ENCODE assay signal across 8 cellular contexts in the genomic region with DNA sequence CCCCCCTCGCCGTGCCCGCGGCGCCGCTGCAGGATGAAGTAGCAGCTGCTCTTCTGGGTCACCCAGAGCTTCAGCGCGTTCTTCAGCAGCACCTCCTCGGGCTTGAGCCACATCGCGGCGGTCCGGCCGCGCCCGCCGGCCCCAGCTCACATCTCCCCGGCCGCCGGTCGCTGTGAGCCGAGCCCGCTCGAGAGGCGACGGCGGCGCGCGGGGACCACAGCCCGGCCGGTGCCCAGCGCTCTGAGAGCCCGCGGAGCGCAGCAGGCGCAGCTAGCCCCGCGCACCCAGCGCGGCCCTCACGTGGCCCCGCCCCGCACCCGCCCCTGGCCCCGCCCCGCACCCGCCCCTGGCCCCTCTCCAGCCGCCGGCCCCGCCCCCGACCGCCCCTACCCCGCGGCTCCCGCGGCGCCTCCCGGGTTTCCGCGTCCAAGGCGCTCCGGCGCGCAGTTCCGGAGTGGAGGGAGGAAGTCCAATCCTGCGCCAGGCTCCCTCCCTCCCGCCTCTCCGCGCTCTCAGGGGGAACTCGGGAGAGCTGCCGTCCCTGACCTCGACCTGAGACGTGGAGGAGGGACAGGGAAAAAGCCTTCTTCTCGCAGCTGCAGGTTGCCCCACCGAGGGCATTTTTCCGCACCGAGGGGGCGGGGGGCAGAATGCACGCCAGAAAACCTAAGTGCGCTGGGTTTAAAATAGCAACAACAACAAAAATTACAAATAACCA. TPM values are rescaled to one million over a fixed set of nuclear protein-coding genes. Genes with fewer than 3 reads are reported as not detected.
A peak's percentile ranks its signal among the peaks of the same experiment; 100 is the strongest.
DNase-seq lines count a peak whose midpoint lies in the region; ATAC-seq, FAIRE-seq and TF ChIP-seq lines count a peak whose summit lies in the region.

A gene (minus strand): TSS at position 242 of the 718 bp plus-strand sequence. CDS start 129 bp downstream, at position 113.

- H3K4me1 ChIP-seq in iPS-15b (ENCODE audit: control insufficient read depth, insufficient read depth, low read length) (peaks cover 23% of the 10 kb centered on the region), sigmoid colon (peaks cover 0 to 28% (median 23%) of the 10 kb centered on the region in 4 donors)

- POLR2A ChIA-PET in MCF 10A (lab: Yijun Ruan, JAX) = interaction anchor here (0.6 to 12.6 kb wide), 27 partner anchors 9 to 457 kb away, joined by 3 to 275 read pairs (median 7); a partner anchor contains a TSS

- BruUV-seq in MCF 10A (replicated peaks; lab: Mats Ljungman, UMichigan) = no TSS peak

- peak; percentile 85 for ATAC-seq in HG02642 (IDR thresholded peaks at IDR 0.05; ENCODE audit: poor library complexity, unreplicated experiment)

- TF ChIP-seq POLR2A in GM12891 (IDR thresholded peaks at IDR 0.05; ENCODE audit: low read depth, low read length) (no peak), sigmoid colon (IDR thresholded peaks at IDR 0.05) (no peak)

- H3K4me3 ChIP-seq in iPS-15b (ENCODE audit: low read depth, low read length) (peak within 1 kb of the TSS; percentile 83), sigmoid colon (peak within 1 kb of the TSS; percentile 78 to 88 (median 84))

- H3K27me3 Mint-ChIP-seq in MCF 10A (ENCODE audit: insufficient read depth, unreplicated experiment) = no peaks in the 10 kb centered on the region

- peak within 1 kb of the TSS; percentile 77 for H3K9ac ChIP-seq in iPS-15b (ENCODE audit: low read depth, low read length)

- intact Hi-C loops in MCF 10A (cut with micrococcal nuclease) (loop anchor here (2.0 to 5.0 kb wide), 4 partner anchors 26 to 101 kb away; a partner anchor contains a TSS), sigmoid colon (cut with DNase I) (loop anchor here (5.0 kb wide), 3 partner anchors 39 to 544 kb away; no protein-coding TSS in a partner anchor)

- H3K36me3 ChIP-seq in iPS-15b (ENCODE audit: control insufficient read depth, insufficient read depth, low read length) = no peaks in the 10 kb centered on the region
- no peaks in the 10 kb centered on the region for H3K36me3 ChIP-seq in sigmoid colon

- H3K36me3 Mint-ChIP-seq in MCF 10A (ENCODE audit: insufficient read depth, unreplicated experiment) = peaks cover 4% of the 10 kb centered on the region

- H3K27ac ChIP-seq in sigmoid colon = peak within 1 kb of the TSS; percentile 83 to 89 (median 86)

- peak; percentile 40 for FAIRE-seq in GM12891 (lab: Jason Lieb, UNC)

- CTCF ChIA-PET in MCF 10A (lab: Yijun Ruan, JAX) = interaction anchor here (0.6 to 8.5 kb wide), 23 partner anchors 8 to 541 kb away, joined by 3 to 107 read pairs (median 5); no protein-coding TSS in a partner anchor

- TF ChIP-seq CTCF in MCF 10A (IDR thresholded peaks at IDR 0.05; ENCODE audit: unreplicated experiment) (no peak), sigmoid colon (IDR thresholded peaks at IDR 0.05) (no peak)

- H3K4me3 Mint-ChIP-seq in MCF 10A (ENCODE audit: unreplicated experiment) = peak within 1 kb of the TSS; percentile 91

- H3K9me3 ChIP-seq in iPS-15b (ENCODE audit: control insufficient read depth, insufficient read depth, low read length) = no peaks in the 10 kb centered on the region
- no peaks in the 10 kb centered on the region for H3K9me3 ChIP-seq in sigmoid colon

- H3K27ac Mint-ChIP-seq in MCF 10A (ENCODE audit: low read depth, unreplicated experiment) = peak within 1 kb of the TSS; percentile 55

- peaks cover 54% of the 10 kb centered on the region for H3K4me1 Mint-ChIP-seq in MCF 10A (ENCODE audit: insufficient read depth, unreplicated experiment)

- 0 to 1% methylated on average over 81 of the region's 81 CpGs for WGBS in sigmoid colon, 2 donors

- no peak for TF ChIP-seq EP300 in sigmoid colon (IDR thresholded peaks at IDR 0.05)

- H3K9me3 Mint-ChIP-seq in MCF 10A (ENCODE audit: unreplicated experiment) = no peaks in the 10 kb centered on the region

- peak; percentile 81 for DNase-seq in GM12891 (ENCODE audit: insufficient read length, low spot score)
- peak; percentile 58 for DNase-seq in NCI-H1694 treated with DMSO at 0.1 percent for 48 hours (lab: John Stamatoyannopoulos, UW)
- peak; percentile 86 for DNase-seq in UCSD-AML1 (lab: John Stamatoyannopoulos, UW; ENCODE audit: unreplicated experiment)
- DNase-seq in MCF 10A (ENCODE audit: unreplicated experiment) = peak; percentile 82
- DNase-seq in sigmoid colon = peak; percentile 95
- no peak for DNase-seq in GF-D8 (lab: John Stamatoyannopoulos, UW)

- peaks cover 8% of the 10 kb centered on the region for H3K27me3 ChIP-seq in iPS-15b (ENCODE audit: control insufficient read depth, insufficient read depth, low read length)
- no peaks in the 10 kb centered on the region for H3K27me3 ChIP-seq in sigmoid colon

TF ChIP-seq in GM12891, 5 proteins besides CTCF, POLR2A, EP300 and RAD21:
- TF ChIP-seq POLR2AphosphoS5 (IDR thresholded peaks at IDR 0.05; ENCODE audit: low read depth, low read length) (no peak), TAF1 (IDR thresholded peaks at IDR 0.05; ENCODE audit: low read depth, low read length) (no peak), SPI1 (IDR thresholded peaks at IDR 0.05; ENCODE audit: low read depth, low read length) (0 out of 2 replicates have a peak, but pooled peaks have one; percentile 3), POU2F2 (IDR thresholded peaks at IDR 0.05; ENCODE audit: low read depth, low read length) (no peak), PAX5 (IDR thresholded peaks at IDR 0.05; ENCODE audit: insufficient read depth, low read length, severe bottlenecking) (no peak)
TF ChIP-seq in GM12891: peak in this region for 1.

RNA-seq across cellular contexts. Expression of the gene that starts here (rescaled TPM):
- 16.4 TPM for polyA plus RNA-seq in GM12891 (2012; ENCODE audit: low read depth, missing spikeins)
- total RNA-seq in MCF 10A (2022) (48.1 and 50.9 TPM in 2 replicates), sigmoid colon (10 to 100 TPM; 12.8 to 24.1 (median 17.0) TPM)
- polyA plus RNA-seq in sigmoid colon = 10 to 100 TPM in 1 of 3 donors, 1 to 10 TPM in 2; 3.0 to 15.7 (median 6.2) TPM
